In genomic region chr1:110770832-110771231, GRCh38 we compare ENCODE assay signal across 21 cellular contexts.
"Had no signal": no experiment of that assay in that cellular context is flagged by ENCODE, and none has a peak within 500 bp of the region (broad histone marks: within the 10 kb centered on the region; RNA-seq: fewer than 3 reads in every experiment).

No MANE protein-coding gene starts in this region.

- H3K4me3 ChIP-seq: body of pancreas, esophagus squamous epithelium, gastrocnemius medialis, mucosa of descending colon, pancreas, psoas muscle, right atrium auricular region had no signal

- H3K4me1 ChIP-seq: body of pancreas, pancreas, psoas muscle had no signal

- H3K9me3 Mint-ChIP-seq: activated naive CD4-positive, alpha-beta T cell treated with anti-CD3 and anti-CD28 coated beads, Interleukin-2, amount 50 U/mL, for 24 hours had no signal

- H3K4me1 Mint-ChIP-seq: nephron progenitor cell had no signal

- FAIRE-seq: pancreas had no signal

- ATAC-seq: body of pancreas, mucosa of descending colon, pancreas, WTC11 had no signal

- H3K4me3 Mint-ChIP-seq: activated naive CD4-positive, alpha-beta T cell treated with anti-CD3 and anti-CD28 coated beads, Interleukin-2, amount 50 U/mL, for 24 hours; nephron progenitor cell; WTC11 had no signal

- H3K27ac ChIP-seq: body of pancreas, esophagus squamous epithelium, gastrocnemius medialis, pancreas, psoas muscle, right atrium auricular region had no signal

- H3K36me3 Mint-ChIP-seq: activated naive CD4-positive, alpha-beta T cell treated with anti-CD3 and anti-CD28 coated beads, Interleukin-2, amount 50 U/mL, for 24 hours had no signal

- H3K36me3 ChIP-seq: esophagus squamous epithelium, gastrocnemius medialis, pancreas, right atrium auricular region had no signal

- H3K27ac Mint-ChIP-seq: activated naive CD4-positive, alpha-beta T cell treated with anti-CD3 and anti-CD28 coated beads, Interleukin-2, amount 50 U/mL, for 24 hours; nephron progenitor cell; WTC11 had no signal

- H3K27me3 ChIP-seq: body of pancreas, right atrium auricular region had no signal

- DNase-seq: activated gamma-delta T cell treated with Interleukin-2 at 50 U/mL for 16 hours; activated T-cell treated with anti-CD3 and anti-CD28 coated beads, Interleukin-2, amount 50 U/mL, for 1 hour; anterior cingulate cortex; body of pancreas; caudate nucleus; effector memory CD4-positive, alpha-beta T cell; esophagus squamous epithelium; gastrocnemius medialis; head of caudate nucleus; hypothalamus; mesendoderm; mucosa of descending colon; nephron progenitor cell; pancreas; psoas muscle; stimulated activated CD4-positive, alpha-beta T cell treated with anti-CD3 and anti-CD28 coated beads, Interleukin-4, amount 100 ng/mL, for 24 hours; stimulated activated naive CD4-positive, alpha-beta T cell treated with Interleukin-2 at 50 U/mL for 16 hours; T-helper 9 cell had no signal

- H3K9me3 ChIP-seq: body of pancreas, esophagus squamous epithelium, gastrocnemius medialis, mucosa of descending colon, pancreas, psoas muscle, right atrium auricular region had no signal
